ENCODE assay signal across 12 cellular contexts in the genomic region with DNA sequence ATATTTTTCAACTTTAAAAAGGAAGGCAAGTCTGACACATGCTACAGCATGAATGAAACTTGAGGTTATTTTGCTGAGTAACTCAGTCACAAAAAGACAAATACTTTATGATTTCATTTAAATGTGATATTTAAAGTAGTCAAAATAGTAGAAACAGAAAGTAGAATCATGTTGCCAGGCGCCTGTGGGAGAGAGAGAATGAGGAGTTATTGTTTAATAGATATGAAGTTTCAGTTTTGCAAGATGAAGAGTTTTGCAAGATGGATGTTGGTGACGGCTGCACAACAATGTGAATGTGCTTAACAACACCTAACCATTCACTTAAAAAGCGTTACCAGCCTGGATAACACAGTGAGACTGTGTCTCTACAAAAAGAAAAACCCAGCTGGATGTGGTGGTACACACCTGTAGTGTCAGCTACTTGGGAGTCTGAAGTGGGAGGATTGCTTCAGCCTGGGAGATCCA. TPM values are rescaled to one million over a fixed set of nuclear protein-coding genes. Genes with fewer than 3 reads are reported as not detected.
DNase-seq lines count a peak whose midpoint lies in the region; ATAC-seq and TF ChIP-seq lines count a peak whose summit lies in the region.
"Had no signal": no experiment of that assay in that cellular context is flagged by ENCODE, and none has a peak within 500 bp of the region (broad histone marks: within the 10 kb centered on the region; RNA-seq: fewer than 3 reads in every experiment).

No MANE protein-coding gene starts in this region.

- no peak overlapping the region for H3K27ac Mint-ChIP-seq in stimulated activated effector memory CD8-positive, alpha-beta T cell treated with anti-CD3 and anti-CD28 coated beads, Interleukin-12 subunit alpha, Interleukin-12 subunit beta, amount 100 ng/mL, for 72 hours

- peak; percentile 17 for DNase-seq in stimulated activated CD4-positive, alpha-beta T cell treated with anti-CD3 and anti-CD28 coated beads, Interleukin-4, amount 100 ng/mL, for 1 hour
- no peak for DNase-seq in stimulated activated CD4-positive, alpha-beta T cell treated with anti-CD3 and anti-CD28 coated beads, Interleukin-12 subunit alpha, Interleukin-12 subunit beta, amount 100 ng/mL, for 4 hours
- peak; percentile 24 for DNase-seq in OCI-M1 (lab: John Stamatoyannopoulos, UW)
- no peak for DNase-seq in stimulated activated effector memory CD8-positive, alpha-beta T cell treated with anti-CD3 and anti-CD28 coated beads, Interleukin-12 subunit alpha, Interleukin-12 subunit beta, amount 100 ng/mL, for 72 hours (ENCODE audit: low spot score in 2 of 2)
- DNase-seq in esophagus squamous epithelium (lab: John Stamatoyannopoulos, UW), result no peak
- DNase-seq in activated CD8-positive, alpha-beta memory T cell treated with anti-CD3 and anti-CD28 coated beads for 24 hours, result no peak
- DNase-seq in NCI-H82 (lab: John Stamatoyannopoulos, UW), result no peak
- DNase-seq: activated effector memory CD4-positive, alpha-beta T cell treated with Interleukin-2 at 50 U/mL for 16 hours; BE2C; caudate nucleus had no signal

- H3K4me1 ChIP-seq in esophagus squamous epithelium, result peaks cover 0 to 19% (median 0%) of the 10 kb centered on the region in 3 donors
- H3K4me1 ChIP-seq: BE2C had no signal

- H3K9me3 Mint-ChIP-seq in stimulated activated effector memory CD8-positive, alpha-beta T cell treated with anti-CD3 and anti-CD28 coated beads, Interleukin-12 subunit alpha, Interleukin-12 subunit beta, amount 100 ng/mL, for 72 hours, result no peaks in the 10 kb centered on the region

- ATAC-seq in HG02678 (IDR thresholded peaks at IDR 0.05; ENCODE audit: unreplicated experiment), result peak; percentile 72
- peak; percentile 75 for ATAC-seq in stimulated activated effector memory CD8-positive, alpha-beta T cell treated with anti-CD3 and anti-CD28 coated beads, Interleukin-12 subunit alpha, Interleukin-12 subunit beta, amount 100 ng/mL, for 72 hours
- ATAC-seq: HCT116 had no signal

- H3K36me3 Mint-ChIP-seq in stimulated activated effector memory CD8-positive, alpha-beta T cell treated with anti-CD3 and anti-CD28 coated beads, Interleukin-12 subunit alpha, Interleukin-12 subunit beta, amount 100 ng/mL, for 72 hours, result no peaks in the 10 kb centered on the region

- TF ChIP-seq POLR2A in esophagus squamous epithelium (IDR thresholded peaks at IDR 0.05), result no peak

- peak overlapping the region in 1 of 4 donors; percentile 28 for H3K4me3 ChIP-seq in esophagus squamous epithelium

- H3K27me3 ChIP-seq in esophagus squamous epithelium, result no peaks in the 10 kb centered on the region
- H3K27me3 ChIP-seq: BE2C had no signal

- H3K4me1 Mint-ChIP-seq in stimulated activated effector memory CD8-positive, alpha-beta T cell treated with anti-CD3 and anti-CD28 coated beads, Interleukin-12 subunit alpha, Interleukin-12 subunit beta, amount 100 ng/mL, for 72 hours, result peaks cover 24% of the 10 kb centered on the region

- no peaks in the 10 kb centered on the region for H3K36me3 ChIP-seq in esophagus squamous epithelium
- H3K36me3 ChIP-seq: BE2C had no signal

- 31 to 43% methylated on average over 3 of the region's 3 CpGs for WGBS in esophagus squamous epithelium, 2 donors

- no peak overlapping the region for H3K4me3 Mint-ChIP-seq in stimulated activated effector memory CD8-positive, alpha-beta T cell treated with anti-CD3 and anti-CD28 coated beads, Interleukin-12 subunit alpha, Interleukin-12 subunit beta, amount 100 ng/mL, for 72 hours

- intact Hi-C loops in esophagus squamous epithelium (cut with DNase I), result no loop called here

- no peak overlapping the region for H3K27ac ChIP-seq in esophagus squamous epithelium

- no peak for TF ChIP-seq CTCF in esophagus squamous epithelium (IDR thresholded peaks at IDR 0.05)

- H3K9me3 ChIP-seq in esophagus squamous epithelium, result no peaks in the 10 kb centered on the region
- H3K9me3 ChIP-seq: BE2C had no signal

RNA-seq across cellular contexts. Expression of a gene that starts 20.7 kb away (rescaled TPM):
- 100 to 1,000 TPM; 310 to 443 (median 391) TPM for total RNA-seq in esophagus squamous epithelium

Comparison
In these comparisons a context has a peak if more than half of its experiments do, and no peak if none do; other contexts are left out.
1. DNase-seq: peak in stimulated activated CD4-positive, alpha-beta T cell treated with anti-CD3 and anti-CD28 coated beads, Interleukin-4, amount 100 ng/mL, for 1 hour (single experiment) and OCI-M1 (single experiment); none in stimulated activated CD4-positive, alpha-beta T cell treated with anti-CD3 and anti-CD28 coated beads, Interleukin-12 subunit alpha, Interleukin-12 subunit beta, amount 100 ng/mL, for 4 hours (single experiment), stimulated activated effector memory CD8-positive, alpha-beta T cell treated with anti-CD3 and anti-CD28 coated beads, Interleukin-12 subunit alpha, Interleukin-12 subunit beta, amount 100 ng/mL, for 72 hours (0 of 2), esophagus squamous epithelium (single experiment), activated CD8-positive, alpha-beta memory T cell treated with anti-CD3 and anti-CD28 coated beads for 24 hours (single experiment) and NCI-H82 (single experiment).